In genomic region chr10:70805619-70806215, GRCh38 we compare ENCODE assay signal across 35 cellular contexts. TPM values are rescaled to one million over a fixed set of nuclear protein-coding genes. Genes with fewer than 3 reads are reported as not detected.
"Had no signal": no experiment of that assay in that cellular context is flagged by ENCODE, and none has a peak within 500 bp of the region (broad histone marks: within the 10 kb centered on the region; RNA-seq: fewer than 3 reads in every experiment).

No MANE protein-coding gene starts in this region.

- H3K4me1 ChIP-seq: breast epithelium, parathyroid adenoma, right atrium auricular region, tibial artery had no signal

- DNase-seq: activated CD4-positive, alpha-beta memory T cell treated with anti-CD3 and anti-CD28 coated beads for 36 hours; activated CD4-positive, alpha-beta T cell treated with anti-CD3 and anti-CD28 coated beads for 4 hours; activated CD8-positive, alpha-beta memory T cell treated with anti-CD3 and anti-CD28 coated beads, Interleukin-2, amount 50 U/mL, for 4 hours; activated effector memory CD4-positive, alpha-beta T cell treated with anti-CD3 and anti-CD28 coated beads, Interleukin-2, amount 50 U/mL, for 16 hours; activated naive CD4-positive, alpha-beta T cell treated with anti-CD3 and anti-CD28 coated beads for 36 hours; activated naive CD8-positive, alpha-beta T cell treated with anti-CD3 and anti-CD28 coated beads, Interleukin-2, amount 10 ng/mL, durations not matched to agents 7 days and 5 days; activated T-cell treated with anti-CD3 and anti-CD28 coated beads, Interleukin-2, amount 50 U/mL, for 1 hour; amniotic stem cell; dermis blood vessel endothelial cell; effector CD4-positive, alpha-beta T cell; heart left ventricle; hypothalamus; immature natural killer cell; kidney; mucosa of descending colon; naive B cell; nucleus accumbens; stimulated activated CD4-positive, alpha-beta T cell treated with anti-CD3 and anti-CD28 coated beads, Interleukin-15, amount 100 ng/mL, for 24 hours; stimulated activated CD4-positive, alpha-beta T cell treated with anti-CD3 and anti-CD28 coated beads, Interleukin-2, amount 100 ng/mL, for 24 hours; stimulated activated naive B cell treated with anti-CD40 and anti-IgM and Interleukin-4, amounts not matched to agents 10 μg/mL and 1 μg/mL and 100 μg/mL, for 72 hours; stomach; tibial artery had no signal

- H3K27ac ChIP-seq: heart left ventricle, parathyroid adenoma, right atrium auricular region, stomach, tibial artery, VCaP had no signal

- FAIRE-seq: colon, kidney had no signal

- H3K36me3 Mint-ChIP-seq: activated CD4-positive, alpha-beta memory T cell treated with anti-CD3 and anti-CD28 coated beads for 36 hours; activated naive CD8-positive, alpha-beta T cell treated with anti-CD3 and anti-CD28 coated beads, Interleukin-2, amount 10 ng/mL, durations not matched to agents 7 days and 5 days; immature natural killer cell; naive B cell; stimulated activated naive B cell treated with anti-CD40 and anti-IgM and Interleukin-4, amounts not matched to agents 10 μg/mL and 1 μg/mL and 100 μg/mL, for 72 hours had no signal

- H3K79me2 ChIP-seq: parathyroid adenoma had no signal

- H3K27me3 ChIP-seq: breast epithelium, heart left ventricle, right atrium auricular region, stomach, tibial artery had no signal

- ATAC-seq: heart left ventricle; mucosa of descending colon; stimulated activated naive B cell treated with anti-CD40 and anti-IgM and Interleukin-4, amounts not matched to agents 10 μg/mL and 1 μg/mL and 100 μg/mL, for 72 hours had no signal

- H2AFZ ChIP-seq: parathyroid adenoma had no signal

- H3K4me3 Mint-ChIP-seq: activated CD4-positive, alpha-beta memory T cell treated with anti-CD3 and anti-CD28 coated beads for 36 hours; activated naive CD4-positive, alpha-beta T cell treated with anti-CD3 and anti-CD28 coated beads for 36 hours; activated naive CD8-positive, alpha-beta T cell treated with anti-CD3 and anti-CD28 coated beads, Interleukin-2, amount 10 ng/mL, durations not matched to agents 7 days and 5 days; activated T-helper 1 cell treated with anti-CD3 and anti-CD28 coated beads, Interleukin-12 subunit alpha, Interleukin-12 subunit beta, Interleukin-2, Interleukin-4 antibody, amounts not matched to agents 30 ng/mL and 10 ng/mL and 1 ng/mL, durations not matched to agents 14 hours and 24 hours and 36 hours; immature natural killer cell; naive B cell; neural crest cell; stimulated activated naive B cell treated with anti-CD40 and anti-IgM and Interleukin-4, amounts not matched to agents 10 μg/mL and 1 μg/mL and 100 μg/mL, for 72 hours had no signal

- H3K4me3 ChIP-seq: breast epithelium, heart left ventricle, lung, mucosa of descending colon, right atrium auricular region, stomach, tibial artery had no signal

- H3K27ac Mint-ChIP-seq: activated CD4-positive, alpha-beta memory T cell treated with anti-CD3 and anti-CD28 coated beads for 36 hours; activated naive CD4-positive, alpha-beta T cell treated with anti-CD3 and anti-CD28 coated beads for 36 hours; activated naive CD8-positive, alpha-beta T cell treated with anti-CD3 and anti-CD28 coated beads, Interleukin-2, amount 10 ng/mL, durations not matched to agents 7 days and 5 days; activated T-helper 1 cell treated with anti-CD3 and anti-CD28 coated beads, Interleukin-12 subunit alpha, Interleukin-12 subunit beta, Interleukin-2, Interleukin-4 antibody, amounts not matched to agents 30 ng/mL and 10 ng/mL and 1 ng/mL, durations not matched to agents 14 hours and 24 hours and 36 hours; immature natural killer cell; naive B cell; stimulated activated naive B cell treated with anti-CD40 and anti-IgM and Interleukin-4, amounts not matched to agents 10 μg/mL and 1 μg/mL and 100 μg/mL, for 72 hours had no signal

- H3K9me3 ChIP-seq: breast epithelium, heart left ventricle, mucosa of descending colon, right atrium auricular region, stomach, tibial artery had no signal

- H3K4me1 Mint-ChIP-seq: immature natural killer cell, naive B cell had no signal

- H3K36me3 ChIP-seq: breast epithelium, heart left ventricle, right atrium auricular region, stomach, tibial artery had no signal

- H3K9ac ChIP-seq: parathyroid adenoma had no signal

- H3K9me3 Mint-ChIP-seq: activated CD4-positive, alpha-beta memory T cell treated with anti-CD3 and anti-CD28 coated beads for 36 hours; activated naive CD4-positive, alpha-beta T cell treated with anti-CD3 and anti-CD28 coated beads for 36 hours; activated naive CD8-positive, alpha-beta T cell treated with anti-CD3 and anti-CD28 coated beads, Interleukin-2, amount 10 ng/mL, durations not matched to agents 7 days and 5 days; activated T-helper 1 cell treated with anti-CD3 and anti-CD28 coated beads, Interleukin-12 subunit alpha, Interleukin-12 subunit beta, Interleukin-2, Interleukin-4 antibody, amounts not matched to agents 30 ng/mL and 10 ng/mL and 1 ng/mL, durations not matched to agents 14 hours and 24 hours and 36 hours; immature natural killer cell; stimulated activated naive B cell treated with anti-CD40 and anti-IgM and Interleukin-4, amounts not matched to agents 10 μg/mL and 1 μg/mL and 100 μg/mL, for 72 hours had no signal

RNA-seq across cellular contexts. Expression of gene TBATA, which starts 20.5 kb away (rescaled TPM):
- total RNA-seq: activated CD4-positive, alpha-beta memory T cell treated with anti-CD3 and anti-CD28 coated beads for 36 hours; activated CD8-positive, alpha-beta memory T cell treated with anti-CD3 and anti-CD28 coated beads for 36 hours; activated naive CD4-positive, alpha-beta T cell treated with anti-CD3 and anti-CD28 coated beads for 36 hours; activated naive CD8-positive, alpha-beta T cell treated with anti-CD3 and anti-CD28 coated beads, Interleukin-2, amount 10 ng/mL, durations not matched to agents 7 days and 5 days; activated T-helper 1 cell treated with anti-CD3 and anti-CD28 coated beads, Interleukin-12 subunit alpha, Interleukin-12 subunit beta, Interleukin-2, Interleukin-4 antibody, amounts not matched to agents 30 ng/mL and 10 ng/mL and 1 ng/mL, durations not matched to agents 14 hours and 24 hours and 36 hours; breast epithelium; dermis blood vessel endothelial cell; heart left ventricle; kidney; lung; mesenteric fat pad; mucosa of descending colon; neural crest cell; pulmonary artery endothelial cell; right atrium auricular region; stomach; T-helper 1 cell treated with Interleukin-12 subunit alpha and Interleukin-12 subunit beta and Interleukin-4 antibody, amounts not matched to agents 30 ng/mL and 1 ng/mL, for 36 hours; ureter had no signal
- polyA plus RNA-seq: heart left ventricle, immature natural killer cell, lung, stomach had no signal
